In the genomic region with DNA sequence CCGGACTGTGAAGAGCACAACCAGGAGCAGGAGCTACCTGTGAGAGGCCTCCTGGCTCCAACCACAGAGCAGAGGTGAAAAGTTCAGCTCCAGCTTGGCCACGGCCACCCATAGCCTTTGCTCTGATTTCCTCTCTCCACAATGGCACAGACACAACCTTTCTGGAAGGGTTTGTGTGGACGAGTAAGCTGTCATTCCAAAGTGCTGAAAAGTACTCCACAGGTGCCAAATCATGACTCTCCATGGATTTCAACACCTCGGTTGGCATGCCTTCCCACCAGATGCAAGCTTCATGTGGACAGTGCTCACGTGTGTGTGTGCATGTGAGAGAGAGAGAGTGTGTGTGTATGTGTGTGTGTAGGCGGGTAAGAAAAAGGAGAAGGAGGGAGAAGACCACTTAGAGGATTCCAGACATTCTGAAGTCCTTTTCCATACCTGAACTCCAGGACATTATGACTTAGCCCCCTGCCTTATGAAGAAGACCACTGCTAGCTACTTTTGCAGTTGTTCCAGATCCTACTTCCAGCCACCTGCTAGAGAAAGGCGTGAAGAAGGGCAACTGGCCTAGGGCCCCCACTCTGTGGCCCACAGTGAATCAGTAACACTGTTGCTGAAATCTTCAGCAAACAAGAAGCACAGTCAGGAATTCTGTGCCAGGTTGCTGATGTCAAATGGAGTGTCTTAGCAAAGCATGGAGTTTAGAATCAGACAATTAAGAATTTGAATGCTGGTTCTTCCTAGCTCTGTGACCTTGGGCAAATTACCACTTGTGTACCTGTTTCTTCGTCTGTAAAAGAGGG, we compare ENCODE assay signal across 13 cellular contexts. TPM values are rescaled to one million over a fixed set of nuclear protein-coding genes. Genes with fewer than 3 reads are reported as not detected.
DNase-seq lines count a peak whose midpoint lies in the region; ATAC-seq and TF ChIP-seq lines count a peak whose summit lies in the region.
"Had no signal": no experiment of that assay in that cellular context is flagged by ENCODE, and none has a peak within 500 bp of the region (broad histone marks: within the 10 kb centered on the region; RNA-seq: fewer than 3 reads in every experiment).

No MANE protein-coding gene starts in this region.

- H3K27me3 ChIP-seq in skeletal muscle tissue (ENCODE audit: control insufficient read depth in 3 of 3, insufficient read depth in 3 of 3, low read length in 3 of 3) = no peaks in the 10 kb centered on the region
- H3K27me3 ChIP-seq: adrenal gland, pancreas had no signal

- H3K27ac ChIP-seq in HEK293 (ENCODE audit: extremely low read depth, low read depth, low read length) (no peak overlapping the region), skeletal muscle tissue (ENCODE audit: low read depth, low read length) (peak overlapping the region; percentile 26)
- H3K27ac ChIP-seq: adrenal gland, pancreas, SK-N-MC had no signal

- no peak overlapping the region for H3K4me3 ChIP-seq in HEK293 (ENCODE audit: low read depth, low read length)
- no peak overlapping the region for H3K4me3 ChIP-seq in choroid plexus epithelial cell (ENCODE audit: low read depth, low read length)
- no peak overlapping the region for H3K4me3 ChIP-seq in skeletal muscle tissue (ENCODE audit: low read length in 3 of 3)
- H3K4me3 ChIP-seq: adrenal gland, pancreas, SK-N-MC had no signal

- H3K9ac ChIP-seq in skeletal muscle tissue (ENCODE audit: low read depth in 1 of 3, low read length in 3 of 3) = no peak overlapping the region

- H3K4me1 ChIP-seq in HEK293 (ENCODE audit: control insufficient read depth, insufficient read depth, low read length) (no peaks in the 10 kb centered on the region), skeletal muscle tissue (ENCODE audit: control insufficient read depth in 3 of 3, insufficient read depth in 3 of 3, low read length in 3 of 3) (peaks cover 24 to 42% (median 31%) of the 10 kb centered on the region in 3 donors)
- H3K4me1 ChIP-seq: adrenal gland, pancreas had no signal

- intact Hi-C loops in left ventricle myocardium superior (cut with micrococcal nuclease) = no loop called here

- POLR2A ChIA-PET in HEK293 (lab: Yijun Ruan, JAX) = no interaction called here

- TF ChIP-seq CTCF in HEK293 (tag by site-specific recombination; IDR thresholded peaks at IDR 0.05) (no peak), choroid plexus epithelial cell (conservative IDR thresholded peaks at IDR 0.05; ENCODE audit: low read depth, low read length) (no peak)

- peak; percentile 92 for ATAC-seq in left ventricle myocardium superior
- ATAC-seq: activated CD8-positive, alpha-beta T cell treated with anti-CD3 and anti-CD28 coated beads for 36 hours had no signal

- H3K9me3 ChIP-seq in HEK293 (ENCODE audit: control insufficient read depth, insufficient read depth, low read depth, low read length) (no peaks in the 10 kb centered on the region), skeletal muscle tissue (ENCODE audit: control insufficient read depth in 3 of 3, low read length in 3 of 3) (no peaks in the 10 kb centered on the region)
- H3K9me3 ChIP-seq: adrenal gland, pancreas had no signal

- H3K36me3 ChIP-seq in HEK293 (ENCODE audit: control insufficient read depth in 2 of 2, insufficient read depth in 1 of 2, low read length in 2 of 2) (no peaks in the 10 kb centered on the region), skeletal muscle tissue (ENCODE audit: control insufficient read depth in 3 of 3, insufficient read depth in 3 of 3, low read length in 3 of 3) (no peaks in the 10 kb centered on the region)
- H3K36me3 ChIP-seq: adrenal gland, pancreas had no signal

- DNase-seq in choroid plexus epithelial cell (ENCODE audit: low read depth) (peak; percentile 44), left ventricle myocardium superior (peak; percentile 80), NCI-H446 treated with DMSO at 0.1 percent for 48 hours (lab: John Stamatoyannopoulos, UW) (no peak), NCI-H1105 (lab: John Stamatoyannopoulos, UW) (no peak)
- DNase-seq in activated CD4-positive, alpha-beta T cell treated with anti-CD3 and anti-CD28 coated beads, Interleukin-2, amount 50 U/mL, for 4 hours = no peak
- DNase-seq in activated CD4-positive, alpha-beta T cell treated with anti-CD3 and anti-CD28 coated beads for 48 hours = no peak
- DNase-seq: activated CD8-positive, alpha-beta T cell treated with anti-CD3 and anti-CD28 coated beads for 36 hours; adrenal gland; NCI-H1048; pancreas had no signal

- CTCF ChIA-PET in HEK293 (lab: Yijun Ruan, JAX) = interaction anchor here (0.6 to 0.8 kb wide), 3 partner anchors 23 to 659 kb away, joined by 3 read pairs; no protein-coding TSS in a partner anchor

TF ChIP-seq in HEK293, 187 proteins besides CTCF, POLR2A, EP300 and RAD21:
- peak; percentile 36; the same call in 1 of the 2 replicates for TF ChIP-seq ZFHX2 (tag by site-specific recombination; conservative IDR thresholded peaks at IDR 0.05)
- TF ChIP-seq ZNF148 (tag by site-specific recombination; IDR thresholded peaks at IDR 0.05; ENCODE audit: borderline replicate concordance) = no peak
- TF ChIP-seq ZNF792 (tag by site-specific recombination; IDR thresholded peaks at IDR 0.05) = no peak
- TF ChIP-seq ZNF174 (tag by site-specific recombination; IDR thresholded peaks at IDR 0.05) = no peak
- no peak for TF ChIP-seq REST (tag by site-specific recombination; IDR thresholded peaks at IDR 0.05)

RNA-seq across cellular contexts. Expression of gene NAV2, which starts 13.9 kb away (rescaled TPM):
- 8.8 TPM for total RNA-seq in left ventricle myocardium superior
- total RNA-seq in skeletal muscle tissue = 43.3 TPM

Comparison
In these comparisons a context has a peak if more than half of its experiments do, and no peak if none do; other contexts are left out.
1. DNase-seq: peak in choroid plexus epithelial cell (single experiment) and left ventricle myocardium superior (single experiment); none in NCI-H446 treated with DMSO at 0.1 percent for 48 hours (single experiment), activated CD4-positive, alpha-beta T cell treated with anti-CD3 and anti-CD28 coated beads, Interleukin-2, amount 50 U/mL, for 4 hours (0 of 2), activated CD4-positive, alpha-beta T cell treated with anti-CD3 and anti-CD28 coated beads for 48 hours (single experiment) and NCI-H1105 (single experiment).